Comparison of ENCODE assay signal across 8 cellular contexts in genomic region chr6:128500749-128501350, GRCh38. TPM values are rescaled to one million over a fixed set of nuclear protein-coding genes. Genes with fewer than 3 reads are reported as not detected.
DNase-seq lines count a peak whose midpoint lies in the region; ATAC-seq, FAIRE-seq and TF ChIP-seq lines count a peak whose summit lies in the region.
"Not testable (repeated sequence)": the region's sequence is repeated elsewhere in the genome, so short reads cannot be mapped to it uniquely, and the experiment has no call there.

No MANE protein-coding gene starts in this region.

- peaks cover 79% of the 10 kb centered on the region for H3K4me1 ChIP-seq in A549
- peaks cover 15% of the 10 kb centered on the region for H3K4me1 ChIP-seq in GM23248 (ENCODE audit: insufficient read depth)
- peaks cover 100% of the 10 kb centered on the region for H3K4me1 ChIP-seq in HepG2 (ENCODE audit: insufficient read depth, low read length)
- H3K4me1 ChIP-seq in mucosa of rectum (ENCODE audit: control insufficient read depth in 2 of 2, insufficient read depth in 2 of 2, low read length in 2 of 2): peaks cover 14 to 49% of the 10 kb centered on the region in 2 donors

- not testable (repeated sequence) for TF ChIP-seq POLR2A in A549 (IDR thresholded peaks at IDR 0.05; ENCODE audit: low read length); HepG2 (IDR thresholded peaks at IDR 0.05; ENCODE audit: insufficient read depth in 1 of 2, low read depth in 2 of 2, low read length in 2 of 2)

- H3K4me3 ChIP-seq in A549; GM23248; MG63; HepG2 (replicated peaks in 1 of 3; ENCODE audit: insufficient read depth in 1 of 3, low read depth in 2 of 3, low read length in 3 of 3); mucosa of rectum (ENCODE audit: low read length in 2 of 2): not testable (repeated sequence)

- peak overlapping the region; percentile 73 for H3K4me2 ChIP-seq in A549
- not testable (repeated sequence) for H3K4me2 ChIP-seq in GM23248 (ENCODE audit: unreplicated experiment); HepG2 (ENCODE audit: low read depth, low read length)

- not testable (repeated sequence) for H4K20me1 ChIP-seq in GM23248 (ENCODE audit: insufficient read depth); HepG2 (ENCODE audit: insufficient read depth, low read length)

- DNase-seq in A549 (ENCODE audit: low read depth in 1 of 2, low spot score in 1 of 2); RWPE1 (ENCODE audit: low spot score); WTC11 (ENCODE audit: low spot score); epithelial cell of prostate (ENCODE audit: low read depth, low spot score); HepG2 (ENCODE audit: low spot score): not testable (repeated sequence)
- DNase-seq in GM23248 (peak; percentile 12), MG63 (peak; percentile 36)

- not testable (repeated sequence) for H3K9me3 ChIP-seq in A549; GM23248 (ENCODE audit: low read depth); MG63; HepG2 (ENCODE audit: low read length); mucosa of rectum (ENCODE audit: control insufficient read depth in 2 of 2, low read length in 2 of 2)

- not testable (repeated sequence) for H2AFZ ChIP-seq in GM23248; HepG2 (ENCODE audit: low read length)

- 52% methylated on average over 5 of the region's 5 CpGs for WGBS in A549 (ENCODE audit: missing lambda C conversion rate)
- 68 to 71% methylated on average over 5 of the region's 5 CpGs for WGBS in GM23248 (ENCODE audit: low coverage in 1 of 2, low lambda C conversion rate in 2 of 2, missing lambda C conversion rate in 2 of 2), 2 experiments
- WGBS in HepG2 (ENCODE audit: low lambda C conversion rate): 64% methylated on average over 5 of the region's 5 CpGs

- intact Hi-C loops in HepG2 (cut with micrococcal nuclease; ENCODE audit: unreplicated experiment): not testable (repeated sequence)

- 0 out of 2 replicates have a peak overlapping the region, but pooled peaks have one; percentile 23 for H3K27ac Mint-ChIP-seq in WTC11

- not testable (repeated sequence) for TF ChIP-seq CTCF in A549 (IDR thresholded peaks at IDR 0.05); RWPE1 (conservative IDR thresholded peaks at IDR 0.05; ENCODE audit: low read depth); WTC11 (IDR thresholded peaks at IDR 0.05); HepG2 (CRISPR knock-in tag; IDR thresholded peaks at IDR 0.05)

- not testable (repeated sequence) for TF ChIP-seq RAD21 in A549 (conservative IDR thresholded peaks at IDR 0.05 in 1 of 2, IDR thresholded peaks at IDR 0.05 in 1 of 2); HepG2 (CRISPR knock-in tag; IDR thresholded peaks at IDR 0.05)

- H3F3A ChIP-seq in GM23248 (ENCODE audit: insufficient read depth): not testable (repeated sequence)

- H3K9me3 Mint-ChIP-seq in WTC11: not testable (repeated sequence)

- in situ Hi-C loops in GM23248 (cut with MboI): loop anchor here (25.0 kb wide), 2 partner anchors 639 to 764 kb away; no protein-coding TSS in a partner anchor
- in situ Hi-C loops in HepG2 (cut with HindIII; ENCODE audit: extremely low pct_ligation_motif_present, low pct_unique_long_range_greater_than_20kb): not testable (repeated sequence)

- not testable (repeated sequence) for H3K36me3 ChIP-seq in GM23248 (ENCODE audit: low read depth); MG63; HepG2 (replicated peaks in 1 of 2; ENCODE audit: control insufficient read depth in 1 of 2, insufficient read depth in 2 of 2, low read length in 2 of 2); mucosa of rectum (ENCODE audit: control insufficient read depth in 2 of 2, insufficient read depth in 2 of 2, low read length in 2 of 2)

- not testable (repeated sequence) for BruUV-seq in HepG2 (replicated peaks; lab: Mats Ljungman, UMichigan)

- not testable (repeated sequence) for H3K9me2 ChIP-seq in GM23248 (ENCODE audit: insufficient read depth)

- FAIRE-seq in A549 (lab: Jason Lieb, UNC); HepG2 (lab: Jason Lieb, UNC): not testable (repeated sequence)

- H3K4me3 Mint-ChIP-seq in WTC11: not testable (repeated sequence)

- H3K9ac ChIP-seq in GM23248: not testable (repeated sequence)
- peak overlapping the region; percentile 25; the same call in 1 of the 2 replicates for H3K9ac ChIP-seq in HepG2 (ENCODE audit: insufficient read depth, low read depth, low read length)
- peak overlapping the region in 1 of 2 donors; percentile 65 for H3K9ac ChIP-seq in mucosa of rectum (ENCODE audit: low read depth in 1 of 2, low read length in 2 of 2)

- POLR2A ChIA-PET in A549 (lab: Yijun Ruan, JAX); RWPE1 (lab: Yijun Ruan, JAX; ENCODE audit: low non-redundant PET); WTC11 (lab: Charles Lee): not testable (repeated sequence)
- POLR2A ChIA-PET in HepG2 (lab: Yijun Ruan, JAX): interaction anchor here (3.5 kb wide), 1 partner anchor 19 kb away, joined by 30 read pairs; the partner anchor contains the start of gene PTPRK

- H3K79me2 ChIP-seq in GM23248 (ENCODE audit: insufficient read depth) (peaks cover 85% of the 10 kb centered on the region), HepG2 (ENCODE audit: insufficient read depth, low read length) (peaks cover 95% of the 10 kb centered on the region)

- CTCF ChIA-PET in A549 (lab: Yijun Ruan, JAX): interaction anchor here (1.5 kb wide), 1 partner anchor 20 kb away, joined by 3 read pairs; the partner anchor contains the start of gene PTPRK
- CTCF ChIA-PET in RWPE1 (lab: Yijun Ruan, JAX); HepG2 (lab: Yijun Ruan, JAX; ENCODE audit: low intra/inter-chr PET ratio, low total read pairs): not testable (repeated sequence)
- CTCF ChIA-PET in WTC11 (lab: Charles Lee): interaction anchor here (1.0 kb wide), 1 partner anchor 19 kb away, joined by 3 read pairs; the partner anchor contains the start of gene PTPRK

- H3K4me1 Mint-ChIP-seq in WTC11: peaks cover 45% of the 10 kb centered on the region

- peak in 1 of 2 experiments; percentile 20; a peak in 1 of 6 replicates for ATAC-seq in A549
- not testable (repeated sequence) for ATAC-seq in WTC11, HepG2

- not testable (repeated sequence) for H3K27me3 Mint-ChIP-seq in WTC11 (ENCODE audit: low read depth)

- H3K36me3 Mint-ChIP-seq in WTC11: not testable (repeated sequence)

- peak overlapping the region; percentile 60 to 72 for H3K27ac ChIP-seq in A549
- H3K27ac ChIP-seq in GM23248: not testable (repeated sequence)
- H3K27ac ChIP-seq in RWPE1: peak overlapping the region; percentile 60
- peak overlapping the region; percentile 92 for H3K27ac ChIP-seq in epithelial cell of prostate
- peak overlapping the region; percentile 91 for H3K27ac ChIP-seq in HepG2 (ENCODE audit: extremely low read length, insufficient read depth, low read length)
- peak overlapping the region; percentile 83 to 94 for H3K27ac ChIP-seq in mucosa of rectum (ENCODE audit: low read depth in 2 of 2, low read length in 2 of 2)

- not testable (repeated sequence) for H3K27me3 ChIP-seq in GM23248 (replicated peaks; ENCODE audit: insufficient read depth); MG63; HepG2 (ENCODE audit: control insufficient read depth in 1 of 2, insufficient read depth in 2 of 2, low read length in 2 of 2); mucosa of rectum (ENCODE audit: control insufficient read depth in 2 of 2, insufficient read depth in 2 of 2, low read length in 2 of 2)

- TF ChIP-seq EP300 in A549 (IDR thresholded peaks at IDR 0.05); HepG2 (IDR thresholded peaks at IDR 0.05; ENCODE audit: low read depth in 2 of 2, low read length in 2 of 2); HepG2 (CRISPR knock-in tag; IDR thresholded peaks at IDR 0.05; ENCODE audit: borderline replicate concordance): not testable (repeated sequence)

RNA-seq across cellular contexts. Expression of gene PTPRK, which starts 19.5 kb away (rescaled TPM):
- polyA plus RNA-seq in A549 (2011; rRNA removed) (16.1 and 33.9 TPM in 2 replicates), A549 (2017; fragmentation: RNase III; extraction: RNeasy Plus Mini Kit Qiagen cat#74134 plus additional on column Dnase treatment) (11.1 to 15.2 TPM (median 14.4 TPM) in 3 replicates), GM23248 (2016; fragmentation: Nextera tagmentation; extraction: Ambion mirVana) (22.3 and 24.6 TPM in 2 replicates), HepG2 (2011; rRNA removed) (40.0 and 43.6 TPM in 2 replicates)
- polyA plus RNA-seq in A549 (2012; cell fraction: cytosol; rRNA removed): 3.6 and 3.9 TPM in 2 replicates
- polyA plus RNA-seq in A549 (2012; cell fraction: nucleus; rRNA removed): 7.0 and 8.8 TPM in 2 replicates
- 42.1 and 47.4 TPM in 2 replicates for polyA minus RNA-seq in A549 (2011; rRNA and poly(A)+ RNA removed)
- total RNA-seq in GM23248 (2014; rRNA removed; shearing (Covaris generic)): 23.1 and 34.5 TPM in 2 replicates
- 9.7 and 33.7 TPM in 2 replicates for total RNA-seq in MG63 (2014; rRNA removed; shearing (Covaris generic); ENCODE audit: low replicate concordance)
- total RNA-seq in WTC11 (2021) (39.9 to 44.8 TPM (median 41.3 TPM) in 3 replicates), HepG2 (2016; rRNA removed; fragmentation: Illumina TruSeq; extraction: Trizol) (52.4 and 98.3 TPM in 2 replicates)
- total RNA-seq in HepG2 (2016; cell fraction: cytosol; rRNA removed; fragmentation: Illumina TruSeq; extraction: Trizol; ENCODE audit: low read depth): 29.7 and 32.9 TPM in 2 replicates
- 47.0 and 86.4 TPM in 2 replicates for total RNA-seq in HepG2 (2016; cell fraction: insoluble cytoplasmic fraction; rRNA removed; fragmentation: Illumina TruSeq; extraction: Trizol)
- total RNA-seq in HepG2 (2016; cell fraction: membrane; rRNA removed; fragmentation: Illumina TruSeq; extraction: Trizol): 36.9 and 39.5 TPM in 2 replicates
- total RNA-seq in HepG2 (2016; cell fraction: nucleus; rRNA removed; fragmentation: Illumina TruSeq; extraction: Trizol): 243 and 259 TPM in 2 replicates
- 26.4 and 36.1 TPM in 2 replicates for polyA plus RNA-seq in HepG2 (2011; cell fraction: cytosol; rRNA removed)
- 57.3 and 62.4 TPM in 2 replicates for polyA plus RNA-seq in HepG2 (2011; cell fraction: nucleus; rRNA removed)
- polyA plus RNA-seq in HepG2 (2012): 74.2 and 81.5 TPM in 2 replicates
- polyA plus RNA-seq in HepG2 (2016; cell fraction: cytosol; fragmentation: Illumina TruSeq; extraction: Trizol; ENCODE audit: low read depth): 14.1 and 16.7 TPM in 2 replicates
- polyA plus RNA-seq in HepG2 (2016; cell fraction: insoluble cytoplasmic fraction; fragmentation: Illumina TruSeq; extraction: Trizol; ENCODE audit: low read depth): 36.4 and 38.2 TPM in 2 replicates
- polyA plus RNA-seq in HepG2 (2016; cell fraction: membrane; fragmentation: Illumina TruSeq; extraction: Trizol; ENCODE audit: low read depth): 17.6 and 19.0 TPM in 2 replicates
- 68.4 and 81.3 TPM in 2 replicates for polyA plus RNA-seq in HepG2 (2016; cell fraction: nucleus; fragmentation: Illumina TruSeq; extraction: Trizol; ENCODE audit: insufficient read depth, low read depth)
- polyA minus RNA-seq in HepG2 (2011; rRNA and poly(A)+ RNA removed; ENCODE audit: low replicate concordance): 19.5 and 154 TPM in 2 replicates
- 69.6 and 97.5 TPM in 2 replicates for polyA minus RNA-seq in HepG2 (2011; cell fraction: cytosol; rRNA and poly(A)+ RNA removed)
- polyA minus RNA-seq in HepG2 (2011; cell fraction: nucleus; rRNA and poly(A)+ RNA removed): 726 and 816 TPM in 2 replicates
